In the genomic region with DNA sequence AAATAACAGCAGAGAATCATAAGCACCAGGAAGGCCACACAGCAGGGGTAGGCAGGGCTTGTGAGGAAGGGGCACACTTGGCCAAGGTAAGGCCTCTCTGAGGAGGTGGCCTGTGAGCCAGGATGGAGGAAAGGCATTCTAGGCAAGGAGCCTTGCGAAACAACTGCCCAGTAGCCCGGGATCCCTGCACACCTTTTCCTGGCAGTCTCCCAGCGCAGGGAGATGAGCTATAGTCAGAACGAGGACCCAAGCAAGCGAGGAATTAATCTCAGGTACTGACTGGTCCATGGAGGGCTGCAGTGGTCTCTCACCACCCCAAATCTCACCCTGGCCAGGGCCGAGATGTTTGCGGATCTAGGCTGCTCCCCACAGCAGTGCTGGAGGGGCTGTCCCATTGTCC, we compare ENCODE assay signal across 14 cellular contexts. TPM values are rescaled to one million over a fixed set of nuclear protein-coding genes. Genes with fewer than 3 reads are reported as not detected.
DNase-seq lines count a peak whose midpoint lies in the region; ATAC-seq, FAIRE-seq and TF ChIP-seq lines count a peak whose summit lies in the region.
"Had no signal": no experiment of that assay in that cellular context is flagged by ENCODE, and none has a peak within 500 bp of the region (broad histone marks: within the 10 kb centered on the region; RNA-seq: fewer than 3 reads in every experiment).

No MANE protein-coding gene starts in this region.

- CTCF ChIA-PET in HepG2 (lab: Yijun Ruan, JAX; ENCODE audit: low intra/inter-chr PET ratio, low total read pairs), result no interaction called here

- TF ChIP-seq POLR2A in HepG2 (IDR thresholded peaks at IDR 0.05; ENCODE audit: insufficient read depth in 1 of 2, low read depth in 2 of 2, low read length in 2 of 2), result no peak
- no peak for TF ChIP-seq POLR2A in sigmoid colon (IDR thresholded peaks at IDR 0.05)

- ATAC-seq in HepG2 (peak; percentile 13; the same call in 1 of the 3 replicates), HG02970 (IDR thresholded peaks at IDR 0.05; ENCODE audit: low FRiP score, unreplicated experiment) (no peak), HG03095 (IDR thresholded peaks at IDR 0.05; ENCODE audit: unreplicated experiment) (no peak)
- ATAC-seq: CD8-positive, alpha-beta T cell; HCT116 had no signal

- no TSS peak for BruUV-seq in HepG2 (replicated peaks; lab: Mats Ljungman, UMichigan)

- WGBS in HepG2 (ENCODE audit: low lambda C conversion rate), result 27% methylated on average over 7 of the region's 7 CpGs
- 79 to 93% methylated on average over 7 of the region's 7 CpGs for WGBS in sigmoid colon, 2 donors

- H3K27ac ChIP-seq in WERI-Rb-1 (peak overlapping the region; percentile 72), HepG2 (ENCODE audit: extremely low read length, insufficient read depth, low read length) (no peak overlapping the region), sigmoid colon (no peak overlapping the region)
- H3K27ac ChIP-seq: 22Rv1 had no signal

- TF ChIP-seq CTCF in WERI-Rb-1 (IDR thresholded peaks at IDR 0.05; ENCODE audit: low read depth, low read length) (no peak), HepG2 (CRISPR knock-in tag; IDR thresholded peaks at IDR 0.05) (no peak), sigmoid colon (IDR thresholded peaks at IDR 0.05) (no peak)

- no peaks in the 10 kb centered on the region for H3K27me3 ChIP-seq in WERI-Rb-1 (ENCODE audit: insufficient read depth, low read depth, severe bottlenecking)
- peaks cover 1 to 17% of the 10 kb centered on the region in 2 experiments; a peak in 2 of 5 replicates for H3K27me3 ChIP-seq in HepG2 (ENCODE audit: control insufficient read depth in 1 of 2, insufficient read depth in 2 of 2, low read length in 2 of 2)
- H3K27me3 ChIP-seq in sigmoid colon, result no peaks in the 10 kb centered on the region

- DNase-seq in NCI-H82 (lab: John Stamatoyannopoulos, UW), result peak; percentile 39
- DNase-seq in NCI-H82 treated with DMSO at 0.1 percent for 48 hours (lab: John Stamatoyannopoulos, UW; ENCODE audit: unreplicated experiment), result no peak
- no peak for DNase-seq in WERI-Rb-1
- no peak for DNase-seq in HepG2 (ENCODE audit: low spot score)
- DNase-seq in sigmoid colon, result peak; percentile 59
- DNase-seq in RPMI8226, result no peak
- DNase-seq: CD8-positive, alpha-beta T cell; COR-L47; GF-D8 had no signal

- no peak for TF ChIP-seq EP300 in HepG2 (IDR thresholded peaks at IDR 0.05; ENCODE audit: low read depth in 2 of 2, low read length in 2 of 2)
- TF ChIP-seq EP300 in HepG2 (CRISPR knock-in tag; IDR thresholded peaks at IDR 0.05; ENCODE audit: borderline replicate concordance), result no peak
- no peak for TF ChIP-seq EP300 in sigmoid colon (IDR thresholded peaks at IDR 0.05)

- H3K36me3 ChIP-seq in WERI-Rb-1 (no peaks in the 10 kb centered on the region), HepG2 (replicated peaks in 1 of 2; ENCODE audit: control insufficient read depth in 1 of 2, insufficient read depth in 2 of 2, low read length in 2 of 2) (no peaks in the 10 kb centered on the region), sigmoid colon (no peaks in the 10 kb centered on the region)

- no peak overlapping the region for H3K4me3 ChIP-seq in WERI-Rb-1 (ENCODE audit: low read depth, low read length)
- H3K4me3 ChIP-seq in HepG2 (replicated peaks in 1 of 3; ENCODE audit: insufficient read depth in 1 of 3, low read depth in 2 of 3, low read length in 3 of 3), result no peak overlapping the region
- no peak overlapping the region for H3K4me3 ChIP-seq in sigmoid colon

- H3K9me3 ChIP-seq in WERI-Rb-1 (ENCODE audit: severe bottlenecking) (peaks cover 7% of the 10 kb centered on the region), HepG2 (ENCODE audit: low read length) (no peaks in the 10 kb centered on the region), sigmoid colon (no peaks in the 10 kb centered on the region)

- in situ Hi-C loops in HepG2 (cut with HindIII; ENCODE audit: extremely low pct_ligation_motif_present, low pct_unique_long_range_greater_than_20kb), result no loop called here

- peaks cover 44% of the 10 kb centered on the region for H3K4me1 ChIP-seq in HepG2 (ENCODE audit: insufficient read depth, low read length)
- H3K4me1 ChIP-seq in sigmoid colon, result peaks cover 0 to 47% (median 30%) of the 10 kb centered on the region in 4 donors

- intact Hi-C loops in HepG2 (cut with micrococcal nuclease; ENCODE audit: unreplicated experiment) (loop anchor here (1.0 kb wide), 1 partner anchor 31 kb away; no protein-coding TSS in a partner anchor), sigmoid colon (cut with DNase I) (no loop called here)

- POLR2A ChIA-PET in HepG2 (lab: Yijun Ruan, JAX), result no interaction called here

- no peaks in the 10 kb centered on the region for H4K20me1 ChIP-seq in HepG2 (ENCODE audit: insufficient read depth, low read length)

- no peak overlapping the region for H2AFZ ChIP-seq in HepG2 (ENCODE audit: low read length)

- H3K79me2 ChIP-seq in HepG2 (ENCODE audit: insufficient read depth, low read length), result no peaks in the 10 kb centered on the region

- FAIRE-seq in HepG2 (lab: Jason Lieb, UNC), result no peak
- FAIRE-seq: GM19239 had no signal

- no peak overlapping the region for H3K9ac ChIP-seq in HepG2 (ENCODE audit: insufficient read depth, low read depth, low read length)

- no peak for TF ChIP-seq RAD21 in HepG2 (CRISPR knock-in tag; IDR thresholded peaks at IDR 0.05)

- no peak overlapping the region for H3K4me2 ChIP-seq in HepG2 (ENCODE audit: low read depth, low read length)

TF ChIP-seq in HepG2, 621 proteins besides CTCF, POLR2A, EP300 and RAD21:
- TF ChIP-seq NR2F6 (IDR thresholded peaks at IDR 0.05), result no peak
- no peak for TF ChIP-seq NR2F6 (CRISPR knock-in tag; IDR thresholded peaks at IDR 0.05)
- peak; percentile 74; the same call in 1 of the 2 replicates for TF ChIP-seq CEBPB (IDR thresholded peaks at IDR 0.05; ENCODE audit: borderline replicate concordance, low read depth, low read length)
TF ChIP-seq in HepG2: peak in this region for 1.

RNA-seq across cellular contexts. Expression of gene CALM2, which starts 43.7 kb away (rescaled TPM):
- total RNA-seq in HepG2 (2016; rRNA removed; fragmentation: Illumina TruSeq; extraction: Trizol) (1,135 and 1,941 TPM in 2 replicates), sigmoid colon (100 to 1,000 TPM; 594 to 993 (median 701) TPM)
- total RNA-seq in HepG2 (2016; cell fraction: cytosol; rRNA removed; fragmentation: Illumina TruSeq; extraction: Trizol; ENCODE audit: low read depth), result 204 and 218 TPM in 2 replicates
- 1,133 and 2,031 TPM in 2 replicates for total RNA-seq in HepG2 (2016; cell fraction: insoluble cytoplasmic fraction; rRNA removed; fragmentation: Illumina TruSeq; extraction: Trizol)
- total RNA-seq in HepG2 (2016; cell fraction: membrane; rRNA removed; fragmentation: Illumina TruSeq; extraction: Trizol), result 342 and 376 TPM in 2 replicates
- 391 and 398 TPM in 2 replicates for total RNA-seq in HepG2 (2016; cell fraction: nucleus; rRNA removed; fragmentation: Illumina TruSeq; extraction: Trizol)
- polyA plus RNA-seq in HepG2 (2011; rRNA removed) (199 and 375 TPM in 2 replicates), sigmoid colon (1,000 to 10,000 TPM in 2 of 3 donors, 100 to 1,000 TPM in 1; 660 to 1,449 (median 1,432) TPM)
- 180 and 322 TPM in 2 replicates for polyA plus RNA-seq in HepG2 (2011; cell fraction: cytosol; rRNA removed)
- 56.5 and 80.7 TPM in 2 replicates for polyA plus RNA-seq in HepG2 (2011; cell fraction: nucleus; rRNA removed)
- polyA plus RNA-seq in HepG2 (2012), result 523 and 688 TPM in 2 replicates
- polyA plus RNA-seq in HepG2 (2016; cell fraction: cytosol; fragmentation: Illumina TruSeq; extraction: Trizol; ENCODE audit: low read depth), result 147 and 158 TPM in 2 replicates
- 1,845 and 2,024 TPM in 2 replicates for polyA plus RNA-seq in HepG2 (2016; cell fraction: insoluble cytoplasmic fraction; fragmentation: Illumina TruSeq; extraction: Trizol; ENCODE audit: low read depth)
- 291 and 300 TPM in 2 replicates for polyA plus RNA-seq in HepG2 (2016; cell fraction: membrane; fragmentation: Illumina TruSeq; extraction: Trizol; ENCODE audit: low read depth)
- polyA plus RNA-seq in HepG2 (2016; cell fraction: nucleus; fragmentation: Illumina TruSeq; extraction: Trizol; ENCODE audit: insufficient read depth, low read depth), result 648 and 664 TPM in 2 replicates
- 41.7 and 64.0 TPM in 2 replicates for polyA minus RNA-seq in HepG2 (2011; rRNA and poly(A)+ RNA removed; ENCODE audit: low replicate concordance)
- polyA minus RNA-seq in HepG2 (2011; cell fraction: cytosol; rRNA and poly(A)+ RNA removed), result 133 and 146 TPM in 2 replicates
- polyA minus RNA-seq in HepG2 (2011; cell fraction: nucleus; rRNA and poly(A)+ RNA removed), result 169 and 178 TPM in 2 replicates

Comparison
In these comparisons a context has a peak if more than half of its experiments do, and no peak if none do; other contexts are left out.
1. DNase-seq: peak in NCI-H82 (single experiment) and sigmoid colon (single experiment); none in NCI-H82 treated with DMSO at 0.1 percent for 48 hours (single experiment), WERI-Rb-1 (single experiment), HepG2 (single experiment) and RPMI8226 (single experiment).